1 cellular context compared by ENCODE assay signal in genomic region chr7:21948364-21948763, GRCh38.
TF ChIP-seq lines count a peak whose summit lies in the region.

No MANE protein-coding gene starts in this region.

TF ChIP-seq in GM12878, 131 proteins besides CTCF, POLR2A, EP300 and RAD21 (continued from another document):
- TF ChIP-seq GABPA (IDR thresholded peaks at IDR 0.05; ENCODE audit: low read depth) (no peak), POU2F2 (IDR thresholded peaks at IDR 0.05; ENCODE audit: borderline replicate concordance, low read depth, low read length) (no peak), FOS (IDR thresholded peaks at IDR 0.05; ENCODE audit: borderline replicate concordance, extremely low read depth, insufficient read length) (no peak), SRF (IDR thresholded peaks at IDR 0.05; ENCODE audit: low read depth in 2 of 2, low read length in 2 of 2) (no peak)
